In genomic region chr6:151036869-151037680, GRCh38 we compare ENCODE assay signal across 10 cellular contexts.
DNase-seq lines count a peak whose midpoint lies in the region; ATAC-seq and TF ChIP-seq lines count a peak whose summit lies in the region.
"Had no signal": no experiment of that assay in that cellular context is flagged by ENCODE, and none has a peak within 500 bp of the region (broad histone marks: within the 10 kb centered on the region; RNA-seq: fewer than 3 reads in every experiment).

No MANE protein-coding gene starts in this region.

- no peaks in the 10 kb centered on the region for H3K9me2 ChIP-seq in hepatocyte (replicated peaks; ENCODE audit: insufficient read depth)

- peak; percentile 30 for DNase-seq in activated CD8-positive, alpha-beta memory T cell treated with anti-CD3 and anti-CD28 coated beads for 24 hours
- DNase-seq in activated CD8-positive, alpha-beta memory T cell treated with anti-CD3 and anti-CD28 coated beads, Interleukin-2, amount 50 U/mL, for 4 hours = no peak
- peak; percentile 29 to 32 for DNase-seq in activated T-cell treated with anti-CD3 and anti-CD28 coated beads, Interleukin-2, amount 50 U/mL, for 72 hours
- DNase-seq in hepatocyte (ENCODE audit: low spot score) (no peak), Kasumi-1 (lab: John Stamatoyannopoulos, UW) (no peak), NAMALWA (ENCODE audit: low spot score) (no peak)
- peak in 1 of 2 donors; percentile 21 for DNase-seq in stimulated activated naive CD8-positive, alpha-beta T cell treated with anti-CD3 and anti-CD28 coated beads, Interleukin-15, amount 100 ng/mL, for 72 hours
- DNase-seq: NCI-H526 treated with DMSO at 0.1 percent for 48 hours had no signal

- H3K27me3 Mint-ChIP-seq in activated T-cell treated with anti-CD3 and anti-CD28 coated beads, Interleukin-2, amount 50 U/mL, for 72 hours (ENCODE audit: low read depth) = no peaks in the 10 kb centered on the region
- no peaks in the 10 kb centered on the region for H3K27me3 Mint-ChIP-seq in stimulated activated naive CD8-positive, alpha-beta T cell treated with anti-CD3 and anti-CD28 coated beads, Interleukin-15, amount 100 ng/mL, for 72 hours

- no peaks in the 10 kb centered on the region for H3K4me1 ChIP-seq in hepatocyte (ENCODE audit: insufficient read depth)

- no peak overlapping the region for H2AFZ ChIP-seq in hepatocyte

- H3K9me3 ChIP-seq in hepatocyte (ENCODE audit: low read depth) = no peaks in the 10 kb centered on the region

- 94% methylated on average over 12 of the region's 12 CpGs for WGBS in hepatocyte (ENCODE audit: low lambda C conversion rate, missing lambda C conversion rate)

- H3K27ac ChIP-seq in hepatocyte = peak overlapping the region; percentile 92

- H3K4me2 ChIP-seq in hepatocyte = no peak overlapping the region

- H3K27ac Mint-ChIP-seq in activated T-cell treated with anti-CD3 and anti-CD28 coated beads, Interleukin-2, amount 50 U/mL, for 72 hours = peak overlapping the region; percentile 51
- peak overlapping the region; percentile 75 to 82 for H3K27ac Mint-ChIP-seq in stimulated activated naive CD8-positive, alpha-beta T cell treated with anti-CD3 and anti-CD28 coated beads, Interleukin-15, amount 100 ng/mL, for 72 hours

- no peak for TF ChIP-seq CTCF in hepatocyte (IDR thresholded peaks at IDR 0.05; ENCODE audit: poor library complexity)

- H3K79me2 ChIP-seq in hepatocyte = no peaks in the 10 kb centered on the region

- H3K9me3 Mint-ChIP-seq in activated T-cell treated with anti-CD3 and anti-CD28 coated beads, Interleukin-2, amount 50 U/mL, for 72 hours = no peaks in the 10 kb centered on the region
- H3K9me3 Mint-ChIP-seq in stimulated activated naive CD8-positive, alpha-beta T cell treated with anti-CD3 and anti-CD28 coated beads, Interleukin-15, amount 100 ng/mL, for 72 hours = no peaks in the 10 kb centered on the region

- H3K4me3 ChIP-seq in hepatocyte = no peak overlapping the region

- no peak overlapping the region for H3K4me3 Mint-ChIP-seq in activated T-cell treated with anti-CD3 and anti-CD28 coated beads, Interleukin-2, amount 50 U/mL, for 72 hours
- H3K4me3 Mint-ChIP-seq in stimulated activated naive CD8-positive, alpha-beta T cell treated with anti-CD3 and anti-CD28 coated beads, Interleukin-15, amount 100 ng/mL, for 72 hours = no peak overlapping the region

- no peaks in the 10 kb centered on the region for H3K27me3 ChIP-seq in hepatocyte

- peaks cover 21 to 45% of the 10 kb centered on the region in 2 donors for H3K36me3 Mint-ChIP-seq in activated T-cell treated with anti-CD3 and anti-CD28 coated beads, Interleukin-2, amount 50 U/mL, for 72 hours (ENCODE audit: insufficient read depth in 2 of 2)

- no peaks in the 10 kb centered on the region for H4K20me1 ChIP-seq in hepatocyte (ENCODE audit: insufficient read depth, poor library complexity, severe bottlenecking)

- H3K36me3 ChIP-seq in hepatocyte (replicated peaks; ENCODE audit: insufficient read depth, low read depth) = no peaks in the 10 kb centered on the region

- no peak for ATAC-seq in activated T-cell treated with anti-CD3 and anti-CD28 coated beads, Interleukin-2, amount 50 U/mL, for 72 hours (replicated peaks in 1 of 2)
- no peak for ATAC-seq in stimulated activated naive CD8-positive, alpha-beta T cell treated with anti-CD3 and anti-CD28 coated beads, Interleukin-15, amount 100 ng/mL, for 72 hours
- no peak for ATAC-seq in GM21737 (IDR thresholded peaks at IDR 0.05; ENCODE audit: unreplicated experiment)
- ATAC-seq: activated CD4-positive, CD25-positive, alpha-beta regulatory T cell treated with anti-CD3 and anti-CD28 coated beads, Interleukin-2, amount 50 U/mL, for 24 hours had no signal

- peaks cover 19% of the 10 kb centered on the region for H3K4me1 Mint-ChIP-seq in activated T-cell treated with anti-CD3 and anti-CD28 coated beads, Interleukin-2, amount 50 U/mL, for 72 hours (ENCODE audit: low read depth)
- H3K4me1 Mint-ChIP-seq in stimulated activated naive CD8-positive, alpha-beta T cell treated with anti-CD3 and anti-CD28 coated beads, Interleukin-15, amount 100 ng/mL, for 72 hours = peaks cover 7% of the 10 kb centered on the region

Comparison
In these comparisons a context has a peak if more than half of its experiments do, and no peak if none do; other contexts are left out.
1. DNase-seq: peak in activated CD8-positive, alpha-beta memory T cell treated with anti-CD3 and anti-CD28 coated beads for 24 hours (single experiment) and activated T-cell treated with anti-CD3 and anti-CD28 coated beads, Interleukin-2, amount 50 U/mL, for 72 hours (2 of 2); none in activated CD8-positive, alpha-beta memory T cell treated with anti-CD3 and anti-CD28 coated beads, Interleukin-2, amount 50 U/mL, for 4 hours (single experiment), hepatocyte (single experiment), Kasumi-1 (0 of 2) and NAMALWA (single experiment).